Comparison of ENCODE assay signal across 8 cellular contexts in the genomic region with DNA sequence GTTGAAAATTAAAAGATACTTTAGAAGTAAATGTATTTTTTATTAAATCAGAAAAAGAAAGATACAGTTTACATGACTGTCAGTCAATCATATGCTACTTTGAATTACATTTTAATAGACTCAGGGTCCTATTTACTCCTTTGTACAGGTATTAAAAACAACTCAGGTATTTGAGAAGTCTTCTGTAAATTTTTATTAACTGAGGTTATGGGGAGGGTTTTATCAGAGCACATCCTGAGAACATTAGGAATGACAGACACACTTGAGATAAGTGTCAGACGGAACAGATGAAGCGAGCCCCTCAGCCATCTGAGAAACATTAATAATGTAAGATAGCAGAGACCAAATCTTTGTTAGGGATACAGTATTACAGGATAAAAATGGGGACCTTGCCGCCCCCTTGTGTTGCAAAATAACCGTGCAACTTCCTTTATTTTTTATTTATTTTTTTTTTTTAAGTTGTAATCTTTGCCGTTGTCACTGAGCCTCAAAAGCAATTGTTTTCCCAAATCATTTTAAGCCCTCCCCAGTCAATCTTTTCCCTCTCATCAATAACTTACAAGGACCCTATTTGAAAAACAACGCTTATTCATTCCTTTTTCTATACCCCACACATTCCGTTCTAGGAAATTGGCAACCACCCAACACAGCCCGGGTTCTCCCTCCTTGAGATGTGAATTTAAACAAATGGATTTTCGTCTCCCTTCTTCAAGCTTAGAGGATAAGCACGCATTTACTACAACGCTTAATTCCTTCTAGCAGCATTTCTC.
DNase-seq lines count a peak whose midpoint lies in the region; ATAC-seq and TF ChIP-seq lines count a peak whose summit lies in the region.

No MANE protein-coding gene starts in this region.

- H3K9me3 ChIP-seq in RWPE2 (ENCODE audit: severe bottlenecking): no peaks in the 10 kb centered on the region

- no peaks in the 10 kb centered on the region; the same call in 1 of the 2 replicates for H3K36me3 ChIP-seq in RWPE2 (ENCODE audit: low read depth)
- H3K36me3 ChIP-seq in brain microvascular endothelial cell (replicated peaks): no peaks in the 10 kb centered on the region

- no peaks in the 10 kb centered on the region for H3K27me3 ChIP-seq in RWPE2 (ENCODE audit: insufficient read depth, poor library complexity, severe bottlenecking)
- H3K27me3 ChIP-seq in brain microvascular endothelial cell (replicated peaks): no peaks in the 10 kb centered on the region

- in situ Hi-C loops in GM13976 (cut with MboI; ENCODE audit: low sequenced_read_pairs, unreplicated experiment): loop anchor here (10.0 to 25.0 kb wide), 2 partner anchors 356 to 529 kb away; partner anchors contain the start of gene ZNF217
- in situ Hi-C loops in brain microvascular endothelial cell (cut with HindIII; ENCODE audit: low pct_ligation_motif_present, low sequenced_read_pairs): no loop called here

- peaks cover 33% of the 10 kb centered on the region for H3K4me1 ChIP-seq in RWPE2 (ENCODE audit: insufficient read depth, poor library complexity, severe bottlenecking)

- H3K4me3 ChIP-seq in AG09309 (ENCODE audit: control insufficient read depth, low read depth, low read length): no peak overlapping the region
- H3K4me3 ChIP-seq in RWPE2 (ENCODE audit: severe bottlenecking): no peak overlapping the region
- H3K4me3 ChIP-seq in brain microvascular endothelial cell (ENCODE audit: low read depth, low read length): peak overlapping the region; percentile 45

- DNase-seq in AG09309 (ENCODE audit: low read depth) (no peak), GM13976 (ENCODE audit: low spot score) (peak; percentile 44), RWPE2 (ENCODE audit: low spot score) (no peak), brain microvascular endothelial cell (no peak), midbrain (lab: John Stamatoyannopoulos, UW) (peak; percentile 38)

- no peak overlapping the region for H3K27ac ChIP-seq in RWPE2 (ENCODE audit: poor library complexity, severe bottlenecking)
- no peak overlapping the region for H3K27ac ChIP-seq in brain microvascular endothelial cell

- TF ChIP-seq CTCF in AG09309 (IDR thresholded peaks at IDR 0.05; ENCODE audit: control insufficient read depth, insufficient read depth, low read depth, low read length, missing control alignments) (peak; percentile 65), GM13976 (IDR thresholded peaks at IDR 0.05; ENCODE audit: borderline replicate concordance, control extremely low read depth, extremely low read depth, insufficient read depth, missing control alignments) (peak; percentile 20), RWPE2 (IDR thresholded peaks at IDR 0.05; ENCODE audit: poor library complexity, severe bottlenecking) (peak; percentile 97), brain microvascular endothelial cell (IDR thresholded peaks at IDR 0.05; ENCODE audit: low read depth, low read length, missing control alignments) (peak; percentile 69)

- no peak for ATAC-seq in RWPE2 (ENCODE audit: low read depth)
- ATAC-seq in HG03196 (IDR thresholded peaks at IDR 0.05; ENCODE audit: unreplicated experiment): no peak
- ATAC-seq in HG03571 (IDR thresholded peaks at IDR 0.05; ENCODE audit: unreplicated experiment): no peak
- no peak for ATAC-seq in GM21717 (IDR thresholded peaks at IDR 0.05; ENCODE audit: unreplicated experiment)

Comparison
In these comparisons a context has a peak if more than half of its experiments do, and no peak if none do; other contexts are left out.
1. DNase-seq: peak in GM13976 (single experiment) and midbrain (single experiment); none in AG09309 (single experiment), RWPE2 (single experiment) and brain microvascular endothelial cell (single experiment).
2. CTCF ChIP-seq: peak in every context shown above with its lines; median percentile 97 in RWPE2; 69 in brain microvascular endothelial cell; 65 in AG09309; 20 in GM13976.